11 cellular contexts compared by ENCODE assay signal in genomic region chr16:48538746-48539484, GRCh38.
DNase-seq lines count a peak whose midpoint lies in the region; ATAC-seq, FAIRE-seq and TF ChIP-seq lines count a peak whose summit lies in the region.
"Had no signal": no experiment of that assay in that cellular context is flagged by ENCODE, and none has a peak within 500 bp of the region (broad histone marks: within the 10 kb centered on the region; RNA-seq: fewer than 3 reads in every experiment).

No MANE protein-coding gene starts in this region.

- no peak overlapping the region for H3K23ac ChIP-seq in H1 (ENCODE audit: insufficient read length)

- no peak for TF ChIP-seq EP300 in H1 (IDR thresholded peaks at IDR 0.05; ENCODE audit: borderline replicate concordance in 1 of 2, low read depth in 2 of 2, low read length in 2 of 2)

- TF ChIP-seq CTCF in H1 (IDR thresholded peaks at IDR 0.05; ENCODE audit: control extremely low read depth in 1 of 3, insufficient read depth in 1 of 3, low read depth in 1 of 3, low read length in 3 of 3) (peak; percentile 52 to 70 (median 61)), osteocyte (IDR thresholded peaks at IDR 0.05) (peak; percentile 39)

- no peak for FAIRE-seq in H1 (lab: Jason Lieb, UNC)

- TF ChIP-seq RAD21 in H1 (IDR thresholded peaks at IDR 0.05 in 1 of 2, conservative IDR thresholded peaks at IDR 0.05 in 1 of 2; ENCODE audit: low read depth in 2 of 2, low read length in 2 of 2) = peak; percentile 18 to 43; a peak in 3 of 4 replicates

- no peak overlapping the region for H2BK12ac ChIP-seq in H1 (ENCODE audit: low read depth, low read length)

- H4K8ac ChIP-seq in H1 (ENCODE audit: extremely low read depth, insufficient read depth, low read length) = no peak overlapping the region

- no peaks in the 10 kb centered on the region for H3K27me3 Mint-ChIP-seq in CD4-positive, CD25-positive, alpha-beta regulatory T cell
- H3K27me3 Mint-ChIP-seq in IgD-negative memory B cell (no peaks in the 10 kb centered on the region), osteocyte (ENCODE audit: unreplicated experiment) (no peaks in the 10 kb centered on the region)

- peaks cover 0 to 25% (median 10%) of the 10 kb centered on the region in 4 donors for H3K4me1 Mint-ChIP-seq in CD4-positive, CD25-positive, alpha-beta regulatory T cell
- H3K4me1 Mint-ChIP-seq in IgD-negative memory B cell (peaks cover 5 to 13% (median 5%) of the 10 kb centered on the region in 3 donors), osteocyte (ENCODE audit: unreplicated experiment) (peaks cover 46% of the 10 kb centered on the region)

- H3K27ac Mint-ChIP-seq in CD4-positive, CD25-positive, alpha-beta regulatory T cell = peak overlapping the region; percentile 5 to 51 (median 50)
- H3K27ac Mint-ChIP-seq in IgD-negative memory B cell = peak overlapping the region in 2 of 3 donors; percentile 18 to 59
- no peak overlapping the region for H3K27ac Mint-ChIP-seq in osteocyte (ENCODE audit: unreplicated experiment)

- ATAC-seq in CD4-positive, CD25-positive, alpha-beta regulatory T cell (ENCODE audit: low read depth in 2 of 2) = no peak
- ATAC-seq in GM21360 (IDR thresholded peaks at IDR 0.05; ENCODE audit: unreplicated experiment) = no peak

- peak overlapping the region; percentile 24; the same call in 1 of the 2 replicates for H2BK5ac ChIP-seq in H1 (ENCODE audit: low read depth, low read length)

- H3K4me1 ChIP-seq in CD4-positive, CD25-positive, alpha-beta regulatory T cell (ENCODE audit: control insufficient read depth, insufficient read depth, low read length, poor library complexity, severe bottlenecking) = no peaks in the 10 kb centered on the region
- H3K4me1 ChIP-seq in H1 (replicated peaks in 1 of 4; ENCODE audit: control insufficient read depth in 3 of 4, insufficient read depth in 4 of 4, low read length in 3 of 4) = peaks cover 0 to 2% (median 0%) of the 10 kb centered on the region in 4 experiments; a peak in 3 of 7 replicates

- no peaks in the 10 kb centered on the region for H3K27me3 ChIP-seq in CD4-positive, CD25-positive, alpha-beta regulatory T cell (ENCODE audit: control insufficient read depth, insufficient read depth, low read length)
- H3K27me3 ChIP-seq in H1 (replicated peaks in 1 of 4; ENCODE audit: control insufficient read depth in 3 of 4, extremely low read depth in 1 of 4, insufficient read depth in 3 of 4, low read length in 3 of 4) = no peaks in the 10 kb centered on the region

- no peak overlapping the region for H2BK15ac ChIP-seq in H1 (ENCODE audit: low read length)

- H3K4me2 ChIP-seq in H1 (ENCODE audit: insufficient read depth in 1 of 2, low read depth in 2 of 2, low read length in 2 of 2) = no peak overlapping the region

- no peak overlapping the region for H2BK20ac ChIP-seq in H1 (ENCODE audit: low read length)

- H3K18ac ChIP-seq in H1 (ENCODE audit: extremely low read depth, low read length) = no peak overlapping the region

- H3K4me3 ChIP-seq in CD4-positive, CD25-positive, alpha-beta regulatory T cell (ENCODE audit: low read depth, low read length) = no peak overlapping the region
- H3K4me3 ChIP-seq in H1 (ENCODE audit: extremely low read depth in 1 of 4, insufficient read depth in 2 of 4, low read depth in 3 of 4, low read length in 4 of 4) = no peak overlapping the region

- peaks cover 2 to 5% of the 10 kb centered on the region in 2 experiments for H4K20me1 ChIP-seq in H1 (replicated peaks in 1 of 2; ENCODE audit: control insufficient read depth in 1 of 2, insufficient read depth in 2 of 2, low read length in 2 of 2)

- H3K27ac ChIP-seq in CD4-positive, CD25-positive, alpha-beta regulatory T cell (ENCODE audit: insufficient read depth, low read length, poor library complexity, severe bottlenecking) = no peak overlapping the region
- no peak overlapping the region for H3K27ac ChIP-seq in H1 (ENCODE audit: low read depth, low read length)

- H3K4ac ChIP-seq in H1 (replicated peaks; ENCODE audit: insufficient read length, low read depth, low read length) = no peak overlapping the region

- H3K79me2 ChIP-seq in H1 (ENCODE audit: control insufficient read depth in 1 of 2, insufficient read depth in 2 of 2, low read length in 2 of 2) = no peaks in the 10 kb centered on the region

- no peaks in the 10 kb centered on the region for H3K9me3 Mint-ChIP-seq in CD4-positive, CD25-positive, alpha-beta regulatory T cell
- H3K9me3 Mint-ChIP-seq in IgD-negative memory B cell = no peaks in the 10 kb centered on the region
- H3K9me3 Mint-ChIP-seq in osteocyte (ENCODE audit: unreplicated experiment) = no peaks in the 10 kb centered on the region

- POLR2A ChIA-PET in H1 (lab: Charles Lee; ENCODE audit: partially characterized antibody) = interaction anchor here (1.1 to 2.1 kb wide), 5 partner anchors 71 to 153 kb away, joined by 3 to 7 read pairs (median 3); partner anchors contain the start of genes N4BP1 and SIAH1

- H2BK120ac ChIP-seq in H1 (replicated peaks; ENCODE audit: low read depth, low read length) = no peak overlapping the region

- H3K4me3 Mint-ChIP-seq in CD4-positive, CD25-positive, alpha-beta regulatory T cell = no peak overlapping the region
- peak overlapping the region in 1 of 4 donors; percentile 60 for H3K4me3 Mint-ChIP-seq in IgD-negative memory B cell
- H3K4me3 Mint-ChIP-seq in osteocyte (ENCODE audit: unreplicated experiment) = no peak overlapping the region

- H4K5ac ChIP-seq in H1 (ENCODE audit: insufficient read length, low read depth, low read length) = peak overlapping the region; percentile 13

- H2AFZ ChIP-seq in H1 (ENCODE audit: low read length) = no peak overlapping the region

- peaks cover 31% of the 10 kb centered on the region for H3K36me3 ChIP-seq in CD4-positive, CD25-positive, alpha-beta regulatory T cell (ENCODE audit: control insufficient read depth, insufficient read depth, low read length)
- H3K36me3 ChIP-seq in H1 (ENCODE audit: control insufficient read depth in 2 of 4, insufficient read depth in 4 of 4, low read length in 3 of 4) = peaks cover 0 to 11% (median 9%) of the 10 kb centered on the region in 4 experiments; a peak in 5 of 8 replicates

- H3K23me2 ChIP-seq in H1 (ENCODE audit: low read depth, low read length) = no peaks in the 10 kb centered on the region

- no peak overlapping the region for H2AK5ac ChIP-seq in H1 (ENCODE audit: low read depth, low read length)

- H3K56ac ChIP-seq in H1 (replicated peaks; ENCODE audit: insufficient read length, low read depth, low read length) = no peak overlapping the region

- H3K9me3 ChIP-seq in CD4-positive, CD25-positive, alpha-beta regulatory T cell (ENCODE audit: control insufficient read depth in 2 of 2, low read length in 2 of 2) = no peaks in the 10 kb centered on the region
- H3K9me3 ChIP-seq in H1 (ENCODE audit: insufficient read depth in 2 of 2, low read depth in 1 of 2, low read length in 1 of 2) = no peaks in the 10 kb centered on the region

- H4K91ac ChIP-seq in H1 (replicated peaks; ENCODE audit: insufficient read length, low read length) = no peak overlapping the region

- no peak overlapping the region for H3K14ac ChIP-seq in H1 (ENCODE audit: insufficient read length)

- no peaks in the 10 kb centered on the region for H3K79me1 ChIP-seq in H1 (ENCODE audit: low read depth, low read length)

- WGBS in H1 (ENCODE audit: extremely low coverage in 1 of 2, insufficient coverage in 1 of 2, insufficient read length in 1 of 2, insufficient replicate concordance in 2 of 2, low coverage in 1 of 2, low lambda C conversion rate in 2 of 2, missing lambda C conversion rate in 1 of 2), 2 experiments = 85% methylated on average over 14 of the region's 15 CpGs; no CpG with 5 or more reads in 1 of the 2 experiments

- TF ChIP-seq POLR2A in H1 (IDR thresholded peaks at IDR 0.05; ENCODE audit: control extremely low read depth in 1 of 2, low read depth in 2 of 2, low read length in 2 of 2) = no peak

- H3K36me3 Mint-ChIP-seq in CD4-positive, CD25-positive, alpha-beta regulatory T cell = peaks cover 31% of the 10 kb centered on the region
- H3K36me3 Mint-ChIP-seq in IgD-negative memory B cell (peaks cover 6% of the 10 kb centered on the region), osteocyte (ENCODE audit: unreplicated experiment) (peaks cover 18% of the 10 kb centered on the region)

- DNase-seq in CD4-positive, CD25-positive, alpha-beta regulatory T cell = no peak
- DNase-seq in H1 (ENCODE audit: low read depth in 1 of 2, low spot score in 2 of 2) (peak in 1 of 2 experiments; percentile 61), osteocyte (ENCODE audit: extremely low spot score, unreplicated experiment) (peak; percentile 56), NCI-H1436 treated with DMSO at 0.1 percent for 48 hours (lab: John Stamatoyannopoulos, UW) (no peak), DMS114 treated with DMSO at 0.1 percent for 48 hours (lab: John Stamatoyannopoulos, UW; ENCODE audit: unreplicated experiment) (no peak), NCI-H1105 (lab: John Stamatoyannopoulos, UW) (no peak)
- DNase-seq: kidney glomerular epithelial cell, NCI-H146, T-helper 1 cell had no signal

- H3K9ac ChIP-seq in H1 (replicated peaks in 1 of 4; ENCODE audit: extremely low read depth in 1 of 4, low read depth in 3 of 4, low read length in 3 of 4) = no peak overlapping the region

- CTCF ChIA-PET in H1 (lab: Charles Lee; ENCODE audit: partially characterized antibody) = interaction anchor here (0.6 to 7.4 kb wide), 10 partner anchors 11 to 231 kb away, joined by 3 to 39 read pairs (median 3); no protein-coding TSS in a partner anchor

TF ChIP-seq in H1, 55 proteins besides CTCF, POLR2A, EP300 and RAD21:
- TF ChIP-seq BCL11A (IDR thresholded peaks at IDR 0.05; ENCODE audit: low read depth in 2 of 2, low read length in 2 of 2) (no peak), NANOG (IDR thresholded peaks at IDR 0.05; ENCODE audit: insufficient read depth, low read depth, low read length, poor library complexity, severe bottlenecking) (no peak), FOSL1 (IDR thresholded peaks at IDR 0.05; ENCODE audit: insufficient read depth, low read depth, low read length) (no peak), ZNF274 (IDR thresholded peaks at IDR 0.05; ENCODE audit: borderline replicate concordance, extremely low read depth, low read length) (no peak), POU5F1 (IDR thresholded peaks at IDR 0.05; ENCODE audit: low read depth, low read length) (no peak), SAP30 (IDR thresholded peaks at IDR 0.05; ENCODE audit: insufficient read depth, insufficient replicate concordance, low read length) (no peak)
